Comparison of ENCODE assay signal across 12 cellular contexts in genomic region chr1:167105150-167105840, GRCh38. TPM values are rescaled to one million over a fixed set of nuclear protein-coding genes. Genes with fewer than 3 reads are reported as not detected.
DNase-seq lines count a peak whose midpoint lies in the region; ATAC-seq and TF ChIP-seq lines count a peak whose summit lies in the region.
"Had no signal": no experiment of that assay in that cellular context is flagged by ENCODE, and none has a peak within 500 bp of the region (broad histone marks: within the 10 kb centered on the region; RNA-seq: fewer than 3 reads in every experiment).

No MANE protein-coding gene starts in this region.

- H3K9me3 Mint-ChIP-seq in natural killer cell treated with Interleukin-12 subunit alpha and Interleukin-12 subunit beta and Interleukin-15 and Interleukin-18, amount 100 ng/mL, for 72 hours: peaks cover 3% of the 10 kb centered on the region
- peaks cover 5% of the 10 kb centered on the region for H3K9me3 Mint-ChIP-seq in activated CD8-positive, alpha-beta T cell treated with anti-CD3 and anti-CD28 coated beads for 36 hours
- peaks cover 0 to 7% (median 4%) of the 10 kb centered on the region in 5 donors for H3K9me3 Mint-ChIP-seq in CD8-positive, alpha-beta memory T cell

- intact Hi-C loops in activated CD8-positive, alpha-beta T cell treated with anti-CD3 and anti-CD28 coated beads for 36 hours (cut with micrococcal nuclease): no loop called here

- no peak for ATAC-seq in natural killer cell treated with Interleukin-12 subunit alpha and Interleukin-12 subunit beta and Interleukin-15 and Interleukin-18, amount 100 ng/mL, for 72 hours
- ATAC-seq in HG02884 (IDR thresholded peaks at IDR 0.05; ENCODE audit: unreplicated experiment): no peak
- no peak for ATAC-seq in activated CD8-positive, alpha-beta T cell treated with anti-CD3 and anti-CD28 coated beads for 36 hours

- H3K4me1 Mint-ChIP-seq in natural killer cell treated with Interleukin-12 subunit alpha and Interleukin-12 subunit beta and Interleukin-15 and Interleukin-18, amount 100 ng/mL, for 72 hours (ENCODE audit: low read depth in 2 of 2): peaks cover 34 to 40% of the 10 kb centered on the region in 2 donors
- peaks cover 46% of the 10 kb centered on the region for H3K4me1 Mint-ChIP-seq in activated CD8-positive, alpha-beta T cell treated with anti-CD3 and anti-CD28 coated beads for 36 hours (ENCODE audit: low read depth)
- peaks cover 30 to 34% (median 34%) of the 10 kb centered on the region in 3 donors for H3K4me1 Mint-ChIP-seq in CD8-positive, alpha-beta memory T cell

- peaks cover 0 to 4% of the 10 kb centered on the region in 2 donors for H3K27me3 Mint-ChIP-seq in natural killer cell treated with Interleukin-12 subunit alpha and Interleukin-12 subunit beta and Interleukin-15 and Interleukin-18, amount 100 ng/mL, for 72 hours
- no peaks in the 10 kb centered on the region for H3K27me3 Mint-ChIP-seq in activated CD8-positive, alpha-beta T cell treated with anti-CD3 and anti-CD28 coated beads for 36 hours
- H3K27me3 Mint-ChIP-seq in CD8-positive, alpha-beta memory T cell: peaks cover 1 to 16% of the 10 kb centered on the region in 2 donors

- H3K9me3 ChIP-seq in CD8-positive, alpha-beta memory T cell (ENCODE audit: low read length): no peaks in the 10 kb centered on the region
- H3K9me3 ChIP-seq: A549 had no signal

- DNase-seq in NCI-H748 (lab: John Stamatoyannopoulos, UW; ENCODE audit: unreplicated experiment) (peak; percentile 43), NCI-H748 treated with DMSO at 0.1 percent for 48 hours (lab: John Stamatoyannopoulos, UW) (no peak), LNCaP clone FGC (ENCODE audit: low read depth) (no peak)
- no peak for DNase-seq in natural killer cell treated with Interleukin-12 subunit alpha and Interleukin-12 subunit beta and Interleukin-15 and Interleukin-18, amount 100 ng/mL, for 72 hours (ENCODE audit: low spot score)
- DNase-seq in activated CD8-positive, alpha-beta T cell treated with anti-CD3 and anti-CD28 coated beads for 36 hours: no peak
- DNase-seq in CD8-positive, alpha-beta memory T cell: no peak
- DNase-seq: dermis blood vessel endothelial cell, GM23248 had no signal

- peaks cover 23% of the 10 kb centered on the region for H3K4me1 ChIP-seq in CD8-positive, alpha-beta memory T cell (ENCODE audit: insufficient read depth, low read length)
- H3K4me1 ChIP-seq: parathyroid adenoma had no signal

- H3K36me3 Mint-ChIP-seq in natural killer cell treated with Interleukin-12 subunit alpha and Interleukin-12 subunit beta and Interleukin-15 and Interleukin-18, amount 100 ng/mL, for 72 hours: peaks cover 5% of the 10 kb centered on the region
- H3K36me3 Mint-ChIP-seq in activated CD8-positive, alpha-beta T cell treated with anti-CD3 and anti-CD28 coated beads for 36 hours (ENCODE audit: low read depth): no peaks in the 10 kb centered on the region
- H3K36me3 Mint-ChIP-seq in CD8-positive, alpha-beta memory T cell: peaks cover 0 to 12% (median 5%) of the 10 kb centered on the region in 3 donors

- peak; percentile 14; the same call in 1 of the 2 replicates for TF ChIP-seq CTCF in LNCaP clone FGC (IDR thresholded peaks at IDR 0.05; ENCODE audit: control insufficient read depth, extremely low read depth, insufficient read depth)
- no peak for TF ChIP-seq CTCF in VCaP (conservative IDR thresholded peaks at IDR 0.05)
- TF ChIP-seq CTCF in activated CD8-positive, alpha-beta T cell treated with anti-CD3 and anti-CD28 coated beads for 36 hours (IDR thresholded peaks at IDR 0.05): no peak

- no peak overlapping the region for H3K4me3 ChIP-seq in LNCaP clone FGC (ENCODE audit: low read depth, low read length)
- H3K4me3 ChIP-seq in CD8-positive, alpha-beta memory T cell (ENCODE audit: low read length): no peak overlapping the region
- H3K4me3 ChIP-seq: A549, GM23248 had no signal

- CTCF ChIA-PET in activated CD8-positive, alpha-beta T cell treated with anti-CD3 and anti-CD28 coated beads for 36 hours (lab: Charles Lee): interaction anchor here (1.2 to 1.6 kb wide), 4 partner anchors 19 to 1040 kb away, joined by 3 to 5 read pairs (median 4); no protein-coding TSS in a partner anchor
- CTCF ChIA-PET in CD8-positive, alpha-beta memory T cell (lab: Charles Lee): no interaction called here

- peak overlapping the region; percentile 70 for H3K4me3 Mint-ChIP-seq in natural killer cell treated with Interleukin-12 subunit alpha and Interleukin-12 subunit beta and Interleukin-15 and Interleukin-18, amount 100 ng/mL, for 72 hours
- H3K4me3 Mint-ChIP-seq in activated CD8-positive, alpha-beta T cell treated with anti-CD3 and anti-CD28 coated beads for 36 hours: no peak overlapping the region
- H3K4me3 Mint-ChIP-seq in CD8-positive, alpha-beta memory T cell: no peak overlapping the region

- H3K27me3 ChIP-seq in CD8-positive, alpha-beta memory T cell (ENCODE audit: insufficient read depth, low read length, poor library complexity, severe bottlenecking): no peaks in the 10 kb centered on the region

- H3K27ac ChIP-seq in VCaP: peak overlapping the region; percentile 39
- H3K27ac ChIP-seq in CD8-positive, alpha-beta memory T cell (ENCODE audit: low read depth, low read length): no peak overlapping the region
- H3K27ac ChIP-seq: A549, GM23248, parathyroid adenoma had no signal

- no peaks in the 10 kb centered on the region for H3K36me3 ChIP-seq in CD8-positive, alpha-beta memory T cell (ENCODE audit: insufficient read depth, low read length)

- peak overlapping the region; percentile 4 to 37 for H3K27ac Mint-ChIP-seq in natural killer cell treated with Interleukin-12 subunit alpha and Interleukin-12 subunit beta and Interleukin-15 and Interleukin-18, amount 100 ng/mL, for 72 hours
- no peak overlapping the region for H3K27ac Mint-ChIP-seq in activated CD8-positive, alpha-beta T cell treated with anti-CD3 and anti-CD28 coated beads for 36 hours
- no peak overlapping the region for H3K27ac Mint-ChIP-seq in CD8-positive, alpha-beta memory T cell

- POLR2A ChIA-PET in activated CD8-positive, alpha-beta T cell treated with anti-CD3 and anti-CD28 coated beads for 36 hours (lab: Charles Lee): no interaction called here
- POLR2A ChIA-PET in CD8-positive, alpha-beta memory T cell (lab: Charles Lee): no interaction called here

RNA-seq across cellular contexts. Expression of gene STYXL2, which starts 11.4 kb away (rescaled TPM):
- total RNA-seq in natural killer cell treated with Interleukin-12 subunit alpha and Interleukin-12 subunit beta and Interleukin-15 and Interleukin-18, amount 100 ng/mL, for 72 hours: not detected
- not detected for total RNA-seq in activated CD8-positive, alpha-beta T cell treated with anti-CD3 and anti-CD28 coated beads for 36 hours
- total RNA-seq in CD8-positive, alpha-beta memory T cell: not detected
- polyA plus RNA-seq in CD8-positive, alpha-beta memory T cell: not detected
- total RNA-seq: dermis blood vessel endothelial cell, GM23248 had no signal
- polyA plus RNA-seq: A549, GM23248 had no signal

RNA-seq across cellular contexts. Expression of gene GPA33, which starts 15.1 kb away (rescaled TPM):
- total RNA-seq in natural killer cell treated with Interleukin-12 subunit alpha and Interleukin-12 subunit beta and Interleukin-15 and Interleukin-18, amount 100 ng/mL, for 72 hours: not detected
- total RNA-seq in activated CD8-positive, alpha-beta T cell treated with anti-CD3 and anti-CD28 coated beads for 36 hours: under 1 TPM in 1 of 2 experiments, not detected in 1; 0.25 TPM
- total RNA-seq in CD8-positive, alpha-beta memory T cell: under 1 TPM; 0.66 to 0.97 TPM
- polyA plus RNA-seq in CD8-positive, alpha-beta memory T cell: 19.7 TPM
- total RNA-seq: dermis blood vessel endothelial cell, GM23248 had no signal
- polyA plus RNA-seq: A549, GM23248 had no signal

Comparison
In these comparisons a context has a peak if more than half of its experiments do, and no peak if none do; other contexts are left out.
1. H3K27ac Mint-ChIP-seq: peak in natural killer cell treated with Interleukin-12 subunit alpha and Interleukin-12 subunit beta and Interleukin-15 and Interleukin-18, amount 100 ng/mL, for 72 hours (2 of 2); none in activated CD8-positive, alpha-beta T cell treated with anti-CD3 and anti-CD28 coated beads for 36 hours (single experiment) and CD8-positive, alpha-beta memory T cell (0 of 8).